In the genomic region with DNA sequence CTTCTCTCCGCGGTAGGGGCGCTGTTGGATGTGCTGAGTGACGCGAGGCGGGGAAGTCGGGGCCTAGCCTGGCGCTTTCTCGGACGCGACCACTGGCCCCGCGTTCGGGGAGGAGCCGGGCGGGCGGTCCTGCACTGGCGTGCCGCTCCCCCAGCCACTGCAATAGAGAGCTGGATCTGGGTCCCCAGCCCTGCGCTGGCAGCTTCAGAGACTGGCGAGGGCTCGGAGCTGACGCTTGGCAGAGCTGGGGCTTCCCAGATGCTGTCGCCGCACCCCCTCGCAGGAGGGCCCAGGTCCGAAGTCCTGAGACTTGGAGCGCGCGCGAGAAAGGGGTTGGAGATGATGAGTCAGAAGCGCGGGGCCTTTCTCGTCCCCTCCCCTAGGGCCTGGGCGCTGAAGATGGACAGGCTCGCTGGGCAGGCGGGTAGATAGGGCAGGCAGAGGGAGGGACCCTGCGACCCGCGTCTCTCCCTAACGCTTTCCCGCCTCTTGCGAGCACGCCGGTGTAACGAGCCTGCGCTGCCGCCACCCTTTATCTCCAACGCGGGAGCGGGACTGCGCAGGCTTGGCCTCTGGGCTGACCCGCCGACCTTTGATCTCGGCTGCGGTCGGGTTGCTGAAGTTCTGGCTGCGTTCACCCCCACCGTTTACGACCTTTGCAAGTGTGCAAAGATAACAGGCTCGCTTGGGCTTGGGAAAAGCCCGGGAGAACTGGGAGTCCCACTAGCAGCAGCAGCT, we compare ENCODE assay signal across 1 cellular context.
A peak's percentile ranks its signal among the peaks of the same experiment; 100 is the strongest.
TF ChIP-seq lines count a peak whose summit lies in the region.

No MANE protein-coding gene starts in this region.

TF ChIP-seq in neural cell, 6 proteins besides CTCF, POLR2A, EP300 and RAD21 (continued from another document):
- TF ChIP-seq TAF1 (IDR thresholded peaks at IDR 0.05; ENCODE audit: low read depth) (no peak), REST (IDR thresholded peaks at IDR 0.05; ENCODE audit: borderline replicate concordance) (peak; percentile 60), SMC3 (conservative IDR thresholded peaks at IDR 0.05; ENCODE audit: poor library complexity) (no peak), MXI1 (conservative IDR thresholded peaks at IDR 0.05; ENCODE audit: poor library complexity, severe bottlenecking) (peak; percentile 66)
